8 cellular contexts compared by ENCODE assay signal in the genomic region with DNA sequence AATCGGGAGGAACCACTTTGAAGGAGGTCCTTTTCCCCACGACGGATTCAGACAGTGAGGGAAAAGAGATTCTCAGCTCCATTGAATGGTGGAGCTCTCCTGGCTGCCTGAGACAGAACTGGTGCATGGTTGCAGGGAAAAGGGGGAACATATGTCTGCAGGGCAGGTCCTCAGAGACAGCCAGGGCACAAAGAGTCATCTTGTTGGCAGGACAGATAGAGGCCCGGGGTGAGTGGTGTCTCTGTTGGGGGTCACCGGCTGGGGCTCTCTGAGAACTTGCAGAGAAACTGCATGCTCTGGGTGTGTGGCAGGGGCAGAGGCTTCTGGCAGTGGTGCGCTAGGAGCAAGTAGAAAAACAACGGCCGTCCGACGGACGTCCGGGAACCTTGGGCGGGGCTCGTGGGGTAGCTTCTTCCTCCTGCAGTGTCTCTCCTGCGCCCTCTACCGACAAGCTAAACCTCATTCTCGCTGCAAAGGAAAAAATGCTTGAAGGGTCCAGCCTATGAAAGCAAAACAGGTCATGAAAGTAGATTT.
DNase-seq lines count a peak whose midpoint lies in the region; ATAC-seq and TF ChIP-seq lines count a peak whose summit lies in the region.

No MANE protein-coding gene starts in this region.

- DNase-seq in HPDE6-E6E7 (ENCODE audit: extremely low spot score) (peak; percentile 40), OCI-M2 (lab: John Stamatoyannopoulos, UW; ENCODE audit: unreplicated experiment) (peak; percentile 40), activated T-helper 1 cell treated with Interleukin-2 at 50 U/mL for 16 hours (ENCODE audit: low read depth) (peak; percentile 26), fibroblast of the conjunctiva (ENCODE audit: low read depth) (peak; percentile 81), neural progenitor cell (ENCODE audit: low spot score) (peak; percentile 91), tibial artery (peak; percentile 60 to 79)

- H2AFZ ChIP-seq in neural progenitor cell (replicated peaks), result peak overlapping the region; percentile 81

- H3K4me3 Mint-ChIP-seq in neural progenitor cell, result peak overlapping the region; percentile 31

- H4K20me1 ChIP-seq in neural progenitor cell (ENCODE audit: low read depth), result no peaks in the 10 kb centered on the region

- ATAC-seq in GM18858 (IDR thresholded peaks at IDR 0.05; ENCODE audit: unreplicated experiment), result no peak

- H3K9me3 ChIP-seq in neural progenitor cell (ENCODE audit: low read depth) (no peaks in the 10 kb centered on the region), tibial artery (no peaks in the 10 kb centered on the region)

- no peaks in the 10 kb centered on the region for H3K27me3 ChIP-seq in neural progenitor cell
- H3K27me3 ChIP-seq in tibial artery, result peaks cover 0 to 3% of the 10 kb centered on the region in 2 donors

- H3K27me3 Mint-ChIP-seq in neural progenitor cell (ENCODE audit: insufficient read depth, low read depth), result peaks cover 6% of the 10 kb centered on the region

- no peak overlapping the region for H3K9ac ChIP-seq in neural progenitor cell

- H3F3A ChIP-seq in neural progenitor cell (ENCODE audit: low read depth), result peaks cover 37% of the 10 kb centered on the region

- no peak overlapping the region for H3K4me3 ChIP-seq in neural progenitor cell
- H3K4me3 ChIP-seq in tibial artery, result peak overlapping the region; percentile 28 to 37

- H3K27ac Mint-ChIP-seq in neural progenitor cell, result peak overlapping the region; percentile 58

- no peak overlapping the region for H3K4me2 ChIP-seq in neural progenitor cell

- H3K9me3 Mint-ChIP-seq in neural progenitor cell, result peaks cover 4% of the 10 kb centered on the region

- intact Hi-C loops in tibial artery (cut with DNase I; ENCODE audit: low total_unique reads), result no loop called here

- peaks cover 35% of the 10 kb centered on the region for H3K4me1 ChIP-seq in neural progenitor cell
- H3K4me1 ChIP-seq in tibial artery, result peaks cover 0 to 6% (median 0%) of the 10 kb centered on the region in 4 donors

- H3K36me3 ChIP-seq in neural progenitor cell (no peaks in the 10 kb centered on the region), tibial artery (no peaks in the 10 kb centered on the region)

- peaks cover 39% of the 10 kb centered on the region for H3K4me1 Mint-ChIP-seq in neural progenitor cell

- peak; percentile 66 for TF ChIP-seq CTCF in GM12874 (IDR thresholded peaks at IDR 0.05; ENCODE audit: insufficient read depth, low read depth, low read length)
- peak; percentile 75 for TF ChIP-seq CTCF in neural progenitor cell (IDR thresholded peaks at IDR 0.05)
- TF ChIP-seq CTCF in tibial artery (IDR thresholded peaks at IDR 0.05), result peak; percentile 44 to 58

- no peaks in the 10 kb centered on the region for H3K36me3 Mint-ChIP-seq in neural progenitor cell

- H3K27ac ChIP-seq in neural progenitor cell, result no peak overlapping the region
- peak overlapping the region in 1 of 2 donors; percentile 43 for H3K27ac ChIP-seq in tibial artery

- H3K79me2 ChIP-seq in neural progenitor cell (ENCODE audit: low read depth), result no peaks in the 10 kb centered on the region

Comparison
In these comparisons a context has a peak if more than half of its experiments do, and no peak if none do; other contexts are left out.
1. DNase-seq: peak in every context shown above with its lines; median percentile 91 in neural progenitor cell; 81 in fibroblast of the conjunctiva; 70 in tibial artery; 40 in HPDE6-E6E7; 40 in OCI-M2; 26 in activated T-helper 1 cell treated with Interleukin-2 at 50 U/mL for 16 hours.